ENCODE assay signal across 1 cellular context in genomic region chr1:175209493-175209921, GRCh38.
TF ChIP-seq lines count a peak whose summit lies in the region.

No MANE protein-coding gene starts in this region.

TF ChIP-seq in GM12878, 131 proteins besides CTCF, POLR2A, EP300 and RAD21 (continued from another document):
- TF ChIP-seq HSF1 (IDR thresholded peaks at IDR 0.05; ENCODE audit: low read depth, low read length) (no peak), IKZF1 (conservative IDR thresholded peaks at IDR 0.05) (peak; percentile 32; the same call in 1 of the 2 replicates), ZBTB40 (IDR thresholded peaks at IDR 0.05; ENCODE audit: borderline replicate concordance) (no peak), CEBPZ (IDR thresholded peaks at IDR 0.05; ENCODE audit: low read depth, low read length) (no peak), NR2F1 (conservative IDR thresholded peaks at IDR 0.05) (peak; percentile 82), RB1 (IDR thresholded peaks at IDR 0.05; ENCODE audit: borderline replicate concordance) (no peak), ZNF384 (IDR thresholded peaks at IDR 0.05; ENCODE audit: borderline replicate concordance, low read depth, low read length) (no peak), ESRRA (IDR thresholded peaks at IDR 0.05; ENCODE audit: low read length) (peak; percentile 95; the same call in 1 of the 2 replicates), SUZ12 (IDR thresholded peaks at IDR 0.05; ENCODE audit: unreplicated experiment) (no peak), RUNX3 (IDR thresholded peaks at IDR 0.05; ENCODE audit: low read length) (peak; percentile 88), TAF1 (IDR thresholded peaks at IDR 0.05; ENCODE audit: borderline replicate concordance, low read depth, low read length) (no peak), IRF5 (IDR thresholded peaks at IDR 0.05; ENCODE audit: borderline replicate concordance) (no peak), BACH1 (IDR thresholded peaks at IDR 0.05; ENCODE audit: borderline replicate concordance) (no peak), SKIL (IDR thresholded peaks at IDR 0.05; ENCODE audit: low read depth, poor library complexity, severe bottlenecking) (no peak), NR2C2 (IDR thresholded peaks at IDR 0.05; ENCODE audit: borderline replicate concordance, control insufficient read depth, insufficient read length, low read depth) (no peak), POLR2AphosphoS2 (IDR thresholded peaks at IDR 0.05; ENCODE audit: low read depth, low read length) (no peak), E2F8 (IDR thresholded peaks at IDR 0.05; ENCODE audit: low read depth, partially characterized antibody) (no peak), NFIC (IDR thresholded peaks at IDR 0.05; ENCODE audit: low read depth, low read length) (0 out of 2 replicates have a peak, but pooled peaks have one; percentile 40), ZNF274 (IDR thresholded peaks at IDR 0.05; ENCODE audit: insufficient read depth, insufficient read length) (no peak), IRF3 (IDR thresholded peaks at IDR 0.05) (no peak), NR2C1 (IDR thresholded peaks at IDR 0.05) (no peak), ZNF622 (IDR thresholded peaks at IDR 0.05) (no peak), TARDBP (IDR thresholded peaks at IDR 0.05; ENCODE audit: borderline replicate concordance) (no peak), SRF (IDR thresholded peaks at IDR 0.05; ENCODE audit: low read depth in 2 of 2, low read length in 2 of 2) (peak in 1 of 2 experiments; percentile 86; a peak in 2 of 4 replicates), RELA (IDR thresholded peaks at IDR 0.05; ENCODE audit: borderline replicate concordance, partially characterized antibody) (no peak), IRF4 (IDR thresholded peaks at IDR 0.05; ENCODE audit: low read depth, low read length) (no peak), HDGF (IDR thresholded peaks at IDR 0.05) (no peak), SREBF2 (IDR thresholded peaks at IDR 0.05; ENCODE audit: low read length) (no peak), ZNF24 (IDR thresholded peaks at IDR 0.05) (no peak)
